8 cellular contexts compared by ENCODE assay signal in the genomic region with DNA sequence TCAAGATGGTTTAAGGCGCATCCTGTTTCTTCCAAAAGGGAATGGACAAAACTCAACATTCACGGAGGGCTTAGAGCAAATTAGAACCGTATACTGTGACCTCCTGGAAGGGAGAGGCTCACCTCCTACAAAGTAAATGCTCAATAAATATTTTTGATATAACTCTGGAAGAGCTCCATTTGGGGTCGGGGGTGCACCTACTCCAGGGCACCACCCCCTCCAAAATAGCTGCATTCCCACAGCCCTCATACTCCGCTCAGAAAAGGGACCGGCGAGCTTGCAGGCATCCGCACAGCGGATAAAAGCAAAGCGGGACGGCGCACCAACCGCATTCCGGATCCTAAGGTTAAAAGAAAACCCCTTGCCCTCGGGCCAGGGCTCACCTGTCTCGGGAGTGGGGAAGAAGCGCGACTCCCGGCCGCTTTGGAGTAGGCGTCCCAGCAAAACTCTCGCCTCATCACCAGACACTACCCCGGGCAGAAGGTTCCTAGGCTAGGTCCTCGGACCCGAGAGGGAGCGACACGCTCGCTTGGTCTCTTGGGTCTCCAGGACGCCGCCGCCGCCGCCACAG. TPM values are rescaled to one million over a fixed set of nuclear protein-coding genes. Genes with fewer than 3 reads are reported as not detected.
A peak's percentile ranks its signal among the peaks of the same experiment; 100 is the strongest.
DNase-seq lines count a peak whose midpoint lies in the region; TF ChIP-seq lines count a peak whose summit lies in the region.

No MANE protein-coding gene starts in this region.

- H3K27me3 Mint-ChIP-seq in chondrocyte (ENCODE audit: low read depth) = no peaks in the 10 kb centered on the region

- no peaks in the 10 kb centered on the region for H3K36me3 ChIP-seq in mucosa of stomach (ENCODE audit: control insufficient read depth, insufficient read depth, low read length)

- peak overlapping the region; percentile 99 for H3K27ac Mint-ChIP-seq in chondrocyte (ENCODE audit: unreplicated experiment)

- H3K27me3 ChIP-seq in mucosa of stomach (ENCODE audit: control insufficient read depth, insufficient read depth, low read length) = no peaks in the 10 kb centered on the region

- TF ChIP-seq CTCF in GM12875 (IDR thresholded peaks at IDR 0.05; ENCODE audit: borderline replicate concordance, insufficient read depth, low read depth, low read length) = no peak
- TF ChIP-seq CTCF in chondrocyte (IDR thresholded peaks at IDR 0.05) = no peak

- H3K9ac ChIP-seq in mucosa of stomach (ENCODE audit: low read length) = peak overlapping the region; percentile 83

- H3K4me1 ChIP-seq in mucosa of stomach (ENCODE audit: control insufficient read depth, insufficient read depth, low read length) = peaks cover 8% of the 10 kb centered on the region

- H3K9me3 ChIP-seq in mucosa of stomach (ENCODE audit: control insufficient read depth, low read length) = no peaks in the 10 kb centered on the region

- peak overlapping the region; percentile 96 for H3K4me3 Mint-ChIP-seq in chondrocyte (ENCODE audit: unreplicated experiment)

- no peaks in the 10 kb centered on the region for H3K36me3 Mint-ChIP-seq in chondrocyte (ENCODE audit: low read depth)

- H3K9me3 Mint-ChIP-seq in chondrocyte (ENCODE audit: low read depth) = no peaks in the 10 kb centered on the region

- peak overlapping the region; percentile 77 for H3K4me3 ChIP-seq in GM12875 (ENCODE audit: low read depth, low read length)
- H3K4me3 ChIP-seq in mucosa of stomach (ENCODE audit: low read length) = peak overlapping the region; percentile 90

- no peak for TF ChIP-seq EP300 in Ishikawa (IDR thresholded peaks at IDR 0.05; ENCODE audit: borderline replicate concordance)

- TF ChIP-seq RAD21 in Ishikawa (IDR thresholded peaks at IDR 0.05; ENCODE audit: low read depth) = no peak

- H3K4me1 Mint-ChIP-seq in chondrocyte (ENCODE audit: low read depth) = peaks cover 38% of the 10 kb centered on the region

- DNase-seq in chondrocyte (ENCODE audit: low spot score) (peak; percentile 92), KG1 (lab: John Stamatoyannopoulos, UW) (no peak), OCI-M1 (lab: John Stamatoyannopoulos, UW) (no peak), hippocampal formation (lab: John Stamatoyannopoulos, UW) (no peak)
- no peak for DNase-seq in stimulated activated CD4-positive, alpha-beta T cell treated with anti-CD3 and anti-CD28 coated beads, Interleukin-2, amount 100 ng/mL, for 48 hours

TF ChIP-seq in Ishikawa, 13 proteins besides CTCF, POLR2A, EP300 and RAD21:
- TF ChIP-seq ZBTB7A (IDR thresholded peaks at IDR 0.05; ENCODE audit: low read depth) (0 out of 2 replicates have a peak, but pooled peaks have one; percentile 43), TAF1 (IDR thresholded peaks at IDR 0.05; ENCODE audit: low read depth) (no peak)
TF ChIP-seq in Ishikawa: peak in this region for 1.

RNA-seq across cellular contexts. Expression of gene WDPCP, which starts 0.4 kb away (rescaled TPM):
- 8.2 to 15.9 TPM (median 8.6 TPM) in 3 replicates for total RNA-seq in chondrocyte

RNA-seq across cellular contexts. Expression of gene MDH1, which starts 0.9 kb away (rescaled TPM):
- total RNA-seq in chondrocyte = 93.9 to 114 TPM (median 103 TPM) in 3 replicates
